Comparison of ENCODE assay signal across 29 cellular contexts in the genomic region with DNA sequence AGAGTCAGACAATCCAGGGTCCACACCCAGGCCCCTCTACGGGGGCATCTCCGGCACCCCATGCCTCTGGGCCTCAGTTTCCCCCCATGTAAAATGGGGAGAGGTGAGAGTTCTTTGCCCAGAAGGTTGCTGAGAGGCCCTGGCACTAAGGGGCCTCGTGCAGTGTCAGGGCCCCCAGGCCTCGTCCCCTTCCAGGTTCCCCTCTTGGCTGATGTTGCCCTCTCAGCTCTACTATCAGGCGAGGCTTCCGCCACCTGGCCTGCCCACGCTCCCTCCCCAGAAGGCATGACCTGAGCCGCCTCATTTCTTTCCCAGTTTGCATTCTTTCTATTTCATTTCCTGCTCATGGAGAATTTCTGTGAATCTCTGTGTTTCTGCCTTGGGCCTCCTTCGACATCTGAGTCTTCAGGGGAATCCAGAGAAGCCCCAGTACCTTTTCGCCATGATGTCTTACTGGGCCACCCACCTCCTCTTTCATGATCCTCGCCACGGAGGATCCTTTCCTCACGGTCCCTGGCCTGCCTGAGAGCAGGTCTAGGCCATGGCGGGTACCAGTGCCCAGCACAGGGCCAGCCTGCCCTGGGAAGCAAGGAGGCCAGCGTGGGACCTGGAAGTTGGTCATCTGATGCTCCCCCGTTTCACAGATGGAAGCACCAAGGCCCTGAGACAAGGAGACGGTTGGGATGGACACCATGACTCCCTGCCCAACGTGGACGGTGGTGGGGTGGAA.
"Had no signal": no experiment of that assay in that cellular context is flagged by ENCODE, and none has a peak within 500 bp of the region (broad histone marks: within the 10 kb centered on the region; RNA-seq: fewer than 3 reads in every experiment).

No MANE protein-coding gene starts in this region.

- H3K27me3 Mint-ChIP-seq: activated CD4-positive, alpha-beta T cell treated with anti-CD3 and anti-CD28 coated beads for 36 hours; brain; memory B cell; naive thymus-derived CD4-positive, alpha-beta T cell; stimulated activated naive CD8-positive, alpha-beta T cell treated with anti-CD3 and anti-CD28 coated beads, Interleukin-15, amount 100 ng/mL, for 72 hours; type B pancreatic cell had no signal

- DNase-seq: activated CD4-positive, alpha-beta T cell treated with anti-CD3 and anti-CD28 coated beads for 36 hours; activated CD4-positive, alpha-beta T cell treated with anti-CD3 and anti-CD28 coated beads, Interleukin-2, amount 50 U/mL, for 48 hours; activated CD4-positive, CD25-positive, alpha-beta regulatory T cell; activated CD8-positive, alpha-beta memory T cell treated with anti-CD3 and anti-CD28 coated beads for 24 hours; activated gamma-delta T cell; adrenal gland; cerebellar nuclear complex; effector memory CD4-positive, alpha-beta T cell; erythroblast; gastrocnemius medialis; head of caudate nucleus; hippocampal formation; midbrain; naive thymus-derived CD4-positive, alpha-beta T cell; occipital lobe; right cardiac atrium; stimulated activated CD4-positive, alpha-beta T cell treated with anti-CD3 and anti-CD28 coated beads, Interleukin-2, amount 100 ng/mL, for 48 hours; stimulated activated naive CD8-positive, alpha-beta T cell treated with anti-CD3 and anti-CD28 coated beads, Interleukin-15, amount 100 ng/mL, for 72 hours; substantia nigra; T-helper 1 cell had no signal

- H3K36me3 ChIP-seq: cardiac muscle cell had no signal

- H3K27me3 ChIP-seq: adrenal gland, ascending aorta, cardiac muscle cell, dorsolateral prefrontal cortex, gastrocnemius medialis, vagina had no signal

- ATAC-seq: activated CD4-positive, alpha-beta T cell treated with anti-CD3 and anti-CD28 coated beads for 36 hours; activated naive CD4-positive, alpha-beta T cell treated with anti-CD3 and anti-CD28 coated beads, Interleukin-2, amount 50 U/mL, for 72 hours; gastrocnemius medialis; naive thymus-derived CD4-positive, alpha-beta T cell had no signal

- H3K27ac Mint-ChIP-seq: activated CD4-positive, alpha-beta T cell treated with anti-CD3 and anti-CD28 coated beads for 36 hours; brain; memory B cell; type B pancreatic cell had no signal

- H3K9me3 Mint-ChIP-seq: brain; stimulated activated naive CD8-positive, alpha-beta T cell treated with anti-CD3 and anti-CD28 coated beads, Interleukin-15, amount 100 ng/mL, for 72 hours; type B pancreatic cell had no signal

- H3K4me1 Mint-ChIP-seq: activated CD4-positive, alpha-beta T cell treated with anti-CD3 and anti-CD28 coated beads for 36 hours; brain; memory B cell; naive thymus-derived CD4-positive, alpha-beta T cell; stimulated activated naive CD8-positive, alpha-beta T cell treated with anti-CD3 and anti-CD28 coated beads, Interleukin-15, amount 100 ng/mL, for 72 hours had no signal

- H3K27ac ChIP-seq: adrenal gland, ascending aorta, cardiac muscle cell, coronary artery, dorsolateral prefrontal cortex, gastrocnemius medialis, vagina had no signal

- H3K4me1 ChIP-seq: adrenal gland, ascending aorta, gastrocnemius medialis, vagina had no signal

- H3K4me3 Mint-ChIP-seq: activated CD4-positive, alpha-beta T cell treated with anti-CD3 and anti-CD28 coated beads for 36 hours; brain; memory B cell; naive thymus-derived CD4-positive, alpha-beta T cell; stimulated activated naive CD8-positive, alpha-beta T cell treated with anti-CD3 and anti-CD28 coated beads, Interleukin-15, amount 100 ng/mL, for 72 hours; type B pancreatic cell had no signal

- H3K9me3 ChIP-seq: adrenal gland, ascending aorta, gastrocnemius medialis, vagina had no signal

- H3K4me3 ChIP-seq: adrenal gland, ascending aorta, cardiac muscle cell, coronary artery, dorsolateral prefrontal cortex, gastrocnemius medialis, vagina had no signal
